ENCODE assay signal across 1 cellular context in genomic region chr6:37524919-37525318, GRCh38.
TF ChIP-seq lines count a peak whose summit lies in the region.

No MANE protein-coding gene starts in this region.

TF ChIP-seq in GM23338, 12 proteins besides CTCF, POLR2A, EP300 and RAD21 (continued from another document):
- no peak for TF ChIP-seq ZNF462 (CRISPR knock-in tag; IDR thresholded peaks at IDR 0.05)
- TF ChIP-seq STAT1 (IDR thresholded peaks at IDR 0.05; ENCODE audit: unreplicated experiment): no peak
- TF ChIP-seq ZNF331 (CRISPR knock-in tag; IDR thresholded peaks at IDR 0.05; ENCODE audit: low read depth): no peak
- no peak for TF ChIP-seq POLR2AphosphoS5 (IDR thresholded peaks at IDR 0.05; ENCODE audit: low read depth)
